In genomic region chr7:149882264-149883048, GRCh38 we compare ENCODE assay signal across 9 cellular contexts. TPM values are rescaled to one million over a fixed set of nuclear protein-coding genes. Genes with fewer than 3 reads are reported as not detected.
A peak's percentile ranks its signal among the peaks of the same experiment; 100 is the strongest.
DNase-seq lines count a peak whose midpoint lies in the region; ATAC-seq, FAIRE-seq and TF ChIP-seq lines count a peak whose summit lies in the region.
"Had no signal": no experiment of that assay in that cellular context is flagged by ENCODE, and none has a peak within 500 bp of the region (broad histone marks: within the 10 kb centered on the region; RNA-seq: fewer than 3 reads in every experiment).

No MANE protein-coding gene starts in this region.

- H3K4me3 Mint-ChIP-seq in activated naive CD8-positive, alpha-beta T cell treated with anti-CD3 and anti-CD28 coated beads, Interleukin-2, amount 10 ng/mL, durations not matched to agents 7 days and 5 days = no peak overlapping the region
- H3K4me3 Mint-ChIP-seq: CD4-positive, alpha-beta T cell had no signal

- peaks cover 22% of the 10 kb centered on the region for H3K36me3 Mint-ChIP-seq in activated naive CD8-positive, alpha-beta T cell treated with anti-CD3 and anti-CD28 coated beads, Interleukin-2, amount 10 ng/mL, durations not matched to agents 7 days and 5 days

- H3K4me1 Mint-ChIP-seq in activated naive CD8-positive, alpha-beta T cell treated with anti-CD3 and anti-CD28 coated beads, Interleukin-2, amount 10 ng/mL, durations not matched to agents 7 days and 5 days = peaks cover 16% of the 10 kb centered on the region

- no peak for FAIRE-seq in GM12891 (lab: Jason Lieb, UNC)

- POLR2A ChIA-PET in activated naive CD8-positive, alpha-beta T cell treated with anti-CD3 and anti-CD28 coated beads, Interleukin-2, amount 10 ng/mL, durations not matched to agents 7 days and 5 days (lab: Charles Lee) = interaction anchor here (0.9 to 2.2 kb wide), 4 partner anchors 7 to 44 kb away, joined by 3 to 6 read pairs (median 4); partner anchors contain the start of gene ZNF862

- H3K9me3 Mint-ChIP-seq in activated naive CD8-positive, alpha-beta T cell treated with anti-CD3 and anti-CD28 coated beads, Interleukin-2, amount 10 ng/mL, durations not matched to agents 7 days and 5 days = no peaks in the 10 kb centered on the region
- H3K9me3 Mint-ChIP-seq: CD4-positive, alpha-beta T cell had no signal

- peak overlapping the region; percentile 59 for H3K27ac Mint-ChIP-seq in activated naive CD8-positive, alpha-beta T cell treated with anti-CD3 and anti-CD28 coated beads, Interleukin-2, amount 10 ng/mL, durations not matched to agents 7 days and 5 days
- H3K27ac Mint-ChIP-seq: CD4-positive, alpha-beta T cell had no signal

- peak; percentile 7 for DNase-seq in GM12891 (ENCODE audit: insufficient read length, low spot score)
- DNase-seq in activated naive CD8-positive, alpha-beta T cell treated with anti-CD3 and anti-CD28 coated beads, Interleukin-2, amount 10 ng/mL, durations not matched to agents 7 days and 5 days = no peak
- peak; percentile 88 for DNase-seq in globus pallidus (ENCODE audit: low spot score)
- DNase-seq in pons (ENCODE audit: low spot score) = peak; percentile 92
- no peak for DNase-seq in stimulated activated CD4-positive, alpha-beta T cell treated with anti-CD3 and anti-CD28 coated beads, Interleukin-4, amount 100 ng/mL, for 24 hours
- DNase-seq in ACHN = no peak
- DNase-seq in GM13976 (ENCODE audit: low spot score) = no peak
- no peak for DNase-seq in stimulated activated CD8-positive, alpha-beta memory T cell treated with anti-CD3 and anti-CD28 coated beads, Interleukin-4, amount 100 ng/mL, for 48 hours

- TF ChIP-seq POLR2A in GM12891 (IDR thresholded peaks at IDR 0.05; ENCODE audit: low read depth, low read length) = no peak

- no peak for TF ChIP-seq CTCF in GM13976 (IDR thresholded peaks at IDR 0.05; ENCODE audit: borderline replicate concordance, control extremely low read depth, extremely low read depth, insufficient read depth, missing control alignments)

- H3K27me3 Mint-ChIP-seq in activated naive CD8-positive, alpha-beta T cell treated with anti-CD3 and anti-CD28 coated beads, Interleukin-2, amount 10 ng/mL, durations not matched to agents 7 days and 5 days = no peaks in the 10 kb centered on the region
- H3K27me3 Mint-ChIP-seq: CD4-positive, alpha-beta T cell had no signal

- no peak for ATAC-seq in activated naive CD8-positive, alpha-beta T cell treated with anti-CD3 and anti-CD28 coated beads, Interleukin-2, amount 10 ng/mL, durations not matched to agents 7 days and 5 days (ENCODE audit: low read depth)

- in situ Hi-C loops in ACHN (cut with HindIII; ENCODE audit: low pct_ligation_motif_present, low pct_unique_long_range_greater_than_20kb, low sequenced_read_pairs) (no loop called here), GM13976 (cut with MboI; ENCODE audit: low sequenced_read_pairs, unreplicated experiment) (no loop called here)

TF ChIP-seq in GM12891, 5 proteins besides CTCF, POLR2A, EP300 and RAD21:
- no peak for TF ChIP-seq SPI1 (IDR thresholded peaks at IDR 0.05; ENCODE audit: low read depth, low read length)
- no peak for TF ChIP-seq POLR2AphosphoS5 (IDR thresholded peaks at IDR 0.05; ENCODE audit: low read depth, low read length)
- TF ChIP-seq TAF1 (IDR thresholded peaks at IDR 0.05; ENCODE audit: low read depth, low read length) = no peak
- TF ChIP-seq PAX5 (IDR thresholded peaks at IDR 0.05; ENCODE audit: insufficient read depth, low read length, severe bottlenecking) = no peak
- TF ChIP-seq POU2F2 (IDR thresholded peaks at IDR 0.05; ENCODE audit: low read depth, low read length) = no peak
TF ChIP-seq in GM12891: peak in this region for 0.

RNA-seq across cellular contexts. Expression of gene ATP6V0E2, which starts 8.7 kb away (rescaled TPM):
- polyA plus RNA-seq in GM12891 (2012; ENCODE audit: low read depth, missing spikeins) = 16.8 TPM
- total RNA-seq in activated naive CD8-positive, alpha-beta T cell treated with anti-CD3 and anti-CD28 coated beads, Interleukin-2, amount 10 ng/mL, durations not matched to agents 7 days and 5 days = 10 to 100 TPM; 74.0 to 81.2 TPM

RNA-seq across cellular contexts. Expression of gene ZNF862, which starts 44.3 kb away (rescaled TPM):
- polyA plus RNA-seq in GM12891 (2012; ENCODE audit: low read depth, missing spikeins) = 6.3 TPM
- total RNA-seq in activated naive CD8-positive, alpha-beta T cell treated with anti-CD3 and anti-CD28 coated beads, Interleukin-2, amount 10 ng/mL, durations not matched to agents 7 days and 5 days = 10 to 100 TPM; 44.1 to 45.6 TPM

Comparison
In these comparisons a context has a peak if more than half of its experiments do, and no peak if none do; other contexts are left out.
1. DNase-seq: peak in GM12891 (single experiment), globus pallidus (single experiment) and pons (single experiment); none in activated naive CD8-positive, alpha-beta T cell treated with anti-CD3 and anti-CD28 coated beads, Interleukin-2, amount 10 ng/mL, durations not matched to agents 7 days and 5 days (single experiment), stimulated activated CD4-positive, alpha-beta T cell treated with anti-CD3 and anti-CD28 coated beads, Interleukin-4, amount 100 ng/mL, for 24 hours (single experiment), ACHN (single experiment), GM13976 (single experiment) and stimulated activated CD8-positive, alpha-beta memory T cell treated with anti-CD3 and anti-CD28 coated beads, Interleukin-4, amount 100 ng/mL, for 48 hours (single experiment).